ENCODE assay signal across 17 cellular contexts in the genomic region with DNA sequence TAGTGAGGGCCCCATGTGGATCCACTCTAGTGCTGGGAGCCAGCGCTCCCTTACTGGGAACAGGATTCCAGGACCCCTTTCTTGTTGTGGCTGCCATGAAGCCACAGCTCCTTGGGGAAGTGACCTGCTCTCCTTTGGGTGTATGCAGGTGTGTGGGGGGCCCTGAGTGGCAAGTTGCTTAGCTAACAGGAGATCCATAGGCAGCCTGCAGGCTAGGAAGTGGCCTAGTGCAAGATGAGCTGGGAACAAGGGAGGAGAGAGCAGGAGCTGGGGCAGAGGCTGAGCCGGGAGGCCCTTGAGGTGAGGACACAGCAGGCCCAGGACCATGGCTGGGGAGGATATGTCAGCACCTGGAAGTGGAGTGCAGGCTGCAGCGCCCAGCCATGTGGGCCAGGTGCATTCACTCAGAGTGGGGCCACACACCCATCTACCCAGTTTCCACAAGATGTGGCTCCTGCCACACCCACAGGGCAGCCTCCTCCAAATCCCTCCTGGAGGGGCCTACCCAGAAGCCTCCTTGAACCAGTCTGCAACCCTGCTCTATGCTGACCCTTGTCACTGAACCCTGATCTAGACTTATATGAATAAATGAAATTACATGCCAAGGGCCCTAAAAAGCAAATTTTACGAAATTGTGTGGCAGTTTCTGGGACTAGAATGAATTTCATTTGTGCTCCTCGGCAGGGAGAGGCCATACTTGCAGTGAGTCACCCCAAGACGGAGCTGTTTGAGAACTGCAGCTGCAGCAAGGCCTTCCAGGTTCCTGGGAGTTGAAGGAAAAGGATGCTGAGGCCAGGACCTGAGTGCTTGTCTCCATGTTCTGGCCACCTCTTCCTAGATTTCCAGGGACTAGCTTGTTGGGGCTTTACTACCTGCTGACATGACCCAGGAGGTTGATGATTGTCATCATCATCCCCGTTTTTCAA. TPM values are rescaled to one million over a fixed set of nuclear protein-coding genes. Genes with fewer than 3 reads are reported as not detected.
DNase-seq lines count a peak whose midpoint lies in the region; ATAC-seq, FAIRE-seq and TF ChIP-seq lines count a peak whose summit lies in the region.
"Had no signal": no experiment of that assay in that cellular context is flagged by ENCODE, and none has a peak within 500 bp of the region (broad histone marks: within the 10 kb centered on the region; RNA-seq: fewer than 3 reads in every experiment).

No MANE protein-coding gene starts in this region.

- no peak overlapping the region for H2AK5ac ChIP-seq in H1 (ENCODE audit: low read depth, low read length)

- no peaks in the 10 kb centered on the region for H3K27me3 Mint-ChIP-seq in CD4-positive, alpha-beta memory T cell
- H3K27me3 Mint-ChIP-seq: effector memory CD8-positive, alpha-beta T cell; memory B cell had no signal

- peak overlapping the region; percentile 99 for H3K27ac ChIP-seq in 22Rv1
- no peak overlapping the region for H3K27ac ChIP-seq in CD4-positive, alpha-beta memory T cell (ENCODE audit: low read depth, low read length)
- no peak overlapping the region for H3K27ac ChIP-seq in PC-3 (ENCODE audit: low read length)
- no peak overlapping the region for H3K27ac ChIP-seq in H1 (ENCODE audit: low read depth, low read length)
- H3K27ac ChIP-seq: ascending aorta had no signal

- in situ Hi-C loops in ACHN (cut with HindIII; ENCODE audit: low pct_ligation_motif_present, low pct_unique_long_range_greater_than_20kb, low sequenced_read_pairs): no loop called here

- H2BK5ac ChIP-seq in H1 (ENCODE audit: low read depth, low read length): no peak overlapping the region

- no peak overlapping the region for H4K5ac ChIP-seq in H1 (ENCODE audit: insufficient read length, low read depth, low read length)

- no TSS peak for BruUV-seq in PC-3 (replicated peaks; lab: Mats Ljungman, UMichigan)

- WGBS in H1 (ENCODE audit: extremely low coverage in 1 of 2, insufficient coverage in 1 of 2, insufficient read length in 1 of 2, insufficient replicate concordance in 2 of 2, low coverage in 1 of 2, low lambda C conversion rate in 2 of 2, missing lambda C conversion rate in 1 of 2), 2 experiments: 84% methylated on average over 7 of the region's 7 CpGs; no CpG with 5 or more reads in 1 of the 2 experiments

- no peak for TF ChIP-seq RAD21 in H1 (IDR thresholded peaks at IDR 0.05 in 1 of 2, conservative IDR thresholded peaks at IDR 0.05 in 1 of 2; ENCODE audit: low read depth in 2 of 2, low read length in 2 of 2)

- H4K91ac ChIP-seq in H1 (replicated peaks; ENCODE audit: insufficient read length, low read length): no peak overlapping the region

- FAIRE-seq in H1 (lab: Jason Lieb, UNC): no peak

- H3K4me3 ChIP-seq in CD4-positive, alpha-beta memory T cell (ENCODE audit: low read length in 2 of 2): no peak overlapping the region
- no peak overlapping the region for H3K4me3 ChIP-seq in PC-3 (ENCODE audit: low read length)
- no peak overlapping the region for H3K4me3 ChIP-seq in H1 (ENCODE audit: extremely low read depth in 1 of 4, insufficient read depth in 2 of 4, low read depth in 3 of 4, low read length in 4 of 4)
- H3K4me3 ChIP-seq: ascending aorta had no signal

- H3K4ac ChIP-seq in H1 (replicated peaks; ENCODE audit: insufficient read length, low read depth, low read length): no peak overlapping the region

- peaks cover 33% of the 10 kb centered on the region for H3K79me2 ChIP-seq in PC-3 (ENCODE audit: low read length)
- no peaks in the 10 kb centered on the region; a peak in 1 of 4 replicates for H3K79me2 ChIP-seq in H1 (ENCODE audit: control insufficient read depth in 1 of 2, insufficient read depth in 2 of 2, low read length in 2 of 2)

- no peak overlapping the region for H2BK120ac ChIP-seq in H1 (replicated peaks; ENCODE audit: low read depth, low read length)

- peaks cover 0 to 39% of the 10 kb centered on the region in 2 donors for H3K36me3 Mint-ChIP-seq in CD4-positive, alpha-beta memory T cell

- H3K4me2 ChIP-seq in PC-3 (ENCODE audit: low read length) (no peak overlapping the region), H1 (ENCODE audit: insufficient read depth in 1 of 2, low read depth in 2 of 2, low read length in 2 of 2) (no peak overlapping the region)

- no peak overlapping the region for H2BK20ac ChIP-seq in H1 (ENCODE audit: low read length)

- no peaks in the 10 kb centered on the region for H3F3A ChIP-seq in PC-3 (ENCODE audit: low read length, unreplicated experiment)

- no peaks in the 10 kb centered on the region for H3K9me3 ChIP-seq in CD4-positive, alpha-beta memory T cell (ENCODE audit: control insufficient read depth in 1 of 2, low read length in 2 of 2)
- H3K9me3 ChIP-seq in PC-3 (ENCODE audit: low read length) (no peaks in the 10 kb centered on the region), H1 (ENCODE audit: insufficient read depth in 2 of 2, low read depth in 1 of 2, low read length in 1 of 2) (no peaks in the 10 kb centered on the region)
- H3K9me3 ChIP-seq: ascending aorta, Caco-2 had no signal

- H3K36me3 ChIP-seq in CD4-positive, alpha-beta memory T cell (ENCODE audit: insufficient read depth, low read length): peaks cover 24% of the 10 kb centered on the region
- peaks cover 6% of the 10 kb centered on the region; the same call in 1 of the 2 replicates for H3K36me3 ChIP-seq in PC-3 (ENCODE audit: low read depth, low read length)
- H3K36me3 ChIP-seq in H1 (ENCODE audit: control insufficient read depth in 2 of 4, insufficient read depth in 4 of 4, low read length in 3 of 4): peaks cover 2 to 7% (median 5%) of the 10 kb centered on the region in 4 experiments; a peak in 5 of 8 replicates

- peaks cover 31% of the 10 kb centered on the region for H3K4me1 ChIP-seq in CD4-positive, alpha-beta memory T cell (ENCODE audit: insufficient read depth, low read length)
- H3K4me1 ChIP-seq in PC-3 (ENCODE audit: insufficient read depth, low read length) (peaks cover 23% of the 10 kb centered on the region), H1 (replicated peaks in 1 of 4; ENCODE audit: control insufficient read depth in 3 of 4, insufficient read depth in 4 of 4, low read length in 3 of 4) (peaks cover 0 to 12% (median 8%) of the 10 kb centered on the region in 4 experiments; a peak in 5 of 7 replicates)

- no peak for DNase-seq in CD4-positive, alpha-beta memory T cell
- peak; percentile 12 for DNase-seq in PC-3
- DNase-seq in H1 (ENCODE audit: low read depth in 1 of 2, low spot score in 2 of 2): no peak
- DNase-seq in hippocampal formation (lab: John Stamatoyannopoulos, UW): no peak
- no peak for DNase-seq in H4 (ENCODE audit: low spot score)
- DNase-seq in ACHN: no peak
- DNase-seq: Caco-2; effector memory CD8-positive, alpha-beta T cell; NCI-H1436 treated with DMSO at 0.1 percent for 48 hours; NCI-H774; stimulated activated CD4-positive, alpha-beta T cell treated with anti-CD3 and anti-CD28 coated beads, Interleukin-4, amount 100 ng/mL, for 24 hours; SW 1271 had no signal

- H3K23ac ChIP-seq in H1 (ENCODE audit: insufficient read length): no peak overlapping the region

- no peak for TF ChIP-seq EP300 in H1 (IDR thresholded peaks at IDR 0.05; ENCODE audit: borderline replicate concordance in 1 of 2, low read depth in 2 of 2, low read length in 2 of 2)

- no peaks in the 10 kb centered on the region for H3K27me3 ChIP-seq in CD4-positive, alpha-beta memory T cell (ENCODE audit: insufficient read depth, low read length)
- H3K27me3 ChIP-seq in PC-3 (ENCODE audit: low read length) (no peaks in the 10 kb centered on the region), H1 (replicated peaks in 1 of 4; ENCODE audit: control insufficient read depth in 3 of 4, extremely low read depth in 1 of 4, insufficient read depth in 3 of 4, low read length in 3 of 4) (no peaks in the 10 kb centered on the region)
- H3K27me3 ChIP-seq: ascending aorta had no signal

- POLR2A ChIA-PET in CD4-positive, alpha-beta memory T cell (lab: Charles Lee; ENCODE audit: partially characterized antibody): interaction anchor here (1.2 to 2.5 kb wide), 3 partner anchors 8 to 17 kb away, joined by 4 to 13 read pairs (median 11); a partner anchor contains a TSS
- POLR2A ChIA-PET in PC-3 (lab: Charles Lee; ENCODE audit: unreplicated experiment): no interaction called here
- POLR2A ChIA-PET in H1 (lab: Charles Lee; ENCODE audit: partially characterized antibody): interaction anchor here (0.8 to 5.5 kb wide), 8 partner anchors 8 to 45 kb away, joined by 3 to 45 read pairs (median 4); a partner anchor contains a TSS

- intact Hi-C loops in CD4-positive, alpha-beta memory T cell (cut with micrococcal nuclease): no loop called here
- intact Hi-C loops in PC-3 (cut with micrococcal nuclease): no loop called here

- no peak overlapping the region for H2BK12ac ChIP-seq in H1 (ENCODE audit: low read depth, low read length)

- TF ChIP-seq POLR2A in H1 (IDR thresholded peaks at IDR 0.05; ENCODE audit: control extremely low read depth in 1 of 2, low read depth in 2 of 2, low read length in 2 of 2): no peak

- H4K20me1 ChIP-seq in PC-3 (ENCODE audit: low read length) (no peaks in the 10 kb centered on the region), H1 (replicated peaks in 1 of 2; ENCODE audit: control insufficient read depth in 1 of 2, insufficient read depth in 2 of 2, low read length in 2 of 2) (peaks cover 6 to 10% of the 10 kb centered on the region in 2 experiments)

- H3K56ac ChIP-seq in H1 (replicated peaks; ENCODE audit: insufficient read length, low read depth, low read length): no peak overlapping the region

- H2BK15ac ChIP-seq in H1 (ENCODE audit: low read length): no peak overlapping the region

- H3K9ac ChIP-seq in PC-3 (ENCODE audit: low read length): no peak overlapping the region
- H3K9ac ChIP-seq in H1 (replicated peaks in 1 of 4; ENCODE audit: extremely low read depth in 1 of 4, low read depth in 3 of 4, low read length in 3 of 4): no peak overlapping the region

- H3K9me3 Mint-ChIP-seq in CD4-positive, alpha-beta memory T cell: peaks cover 0 to 3% (median 0%) of the 10 kb centered on the region in 8 donors
- H3K9me3 Mint-ChIP-seq: effector memory CD8-positive, alpha-beta T cell; memory B cell had no signal

- no peak overlapping the region for H3K18ac ChIP-seq in H1 (ENCODE audit: extremely low read depth, low read length)

- TF ChIP-seq CTCF in 22Rv1 (IDR thresholded peaks at IDR 0.05) (no peak), PC-3 (conservative IDR thresholded peaks at IDR 0.05; ENCODE audit: low read depth, low read length) (no peak), H1 (IDR thresholded peaks at IDR 0.05; ENCODE audit: control extremely low read depth in 1 of 3, insufficient read depth in 1 of 3, low read depth in 1 of 3, low read length in 3 of 3) (no peak)

- H2AFZ ChIP-seq in PC-3 (ENCODE audit: low read length): no peak overlapping the region
- H2AFZ ChIP-seq in H1 (ENCODE audit: low read length): no peak overlapping the region

- H3K79me1 ChIP-seq in H1 (ENCODE audit: low read depth, low read length): peaks cover 2% of the 10 kb centered on the region; the same call in 1 of the 2 replicates

- H3K23me2 ChIP-seq in H1 (ENCODE audit: low read depth, low read length): peaks cover 12% of the 10 kb centered on the region; the same call in 1 of the 2 replicates

- H4K8ac ChIP-seq in H1 (ENCODE audit: extremely low read depth, insufficient read depth, low read length): no peak overlapping the region

- H3K27ac Mint-ChIP-seq in CD4-positive, alpha-beta memory T cell: peak overlapping the region in 6 of 7 donors; percentile 32 to 80 (median 58)
- H3K27ac Mint-ChIP-seq: memory B cell had no signal

- H3K4me1 Mint-ChIP-seq in CD4-positive, alpha-beta memory T cell: peaks cover 13 to 52% (median 24%) of the 10 kb centered on the region in 4 donors

- no peak overlapping the region for H3K14ac ChIP-seq in H1 (ENCODE audit: insufficient read length)

- no peak for ATAC-seq in PC-3
- ATAC-seq in HG03354 (IDR thresholded peaks at IDR 0.05; ENCODE audit: poor library complexity, severe bottlenecking, unreplicated experiment): no peak
- ATAC-seq: effector memory CD8-positive, alpha-beta T cell had no signal

- no peaks in the 10 kb centered on the region for H3K9me2 ChIP-seq in PC-3 (replicated peaks; ENCODE audit: low read length)

- peak overlapping the region in 3 of 8 donors; percentile 12 to 49 (median 13) for H3K4me3 Mint-ChIP-seq in CD4-positive, alpha-beta memory T cell
- H3K4me3 Mint-ChIP-seq: effector memory CD8-positive, alpha-beta T cell; memory B cell had no signal

- CTCF ChIA-PET in CD4-positive, alpha-beta memory T cell (lab: Charles Lee; ENCODE audit: partially characterized antibody): no interaction called here
- CTCF ChIA-PET in PC-3 (lab: Charles Lee): interaction anchor here (0.8 kb wide), 1 partner anchor 104 kb away, joined by 3 read pairs; no protein-coding TSS in a partner anchor
- CTCF ChIA-PET in H1 (lab: Charles Lee; ENCODE audit: partially characterized antibody): interaction anchor here (0.7 to 1.7 kb wide), 6 partner anchors 9 to 113 kb away, joined by 3 to 6 read pairs (median 4); no protein-coding TSS in a partner anchor

RNA-seq across cellular contexts. Expression of a gene that starts 3.2 kb away (rescaled TPM):
- 10 to 100 TPM; 60.4 to 65.0 TPM for total RNA-seq in CD4-positive, alpha-beta memory T cell
- 10 to 100 TPM; 45.9 to 46.9 TPM for polyA plus RNA-seq in CD4-positive, alpha-beta memory T cell
- total RNA-seq in PC-3 (2014; rRNA removed): 43.0 and 44.3 TPM in 2 replicates
- total RNA-seq in H1 (2021; fragmentation: NEBNext Ultra II Directional; extraction: Animal tissue kit (Norgen Biotek cat#: 25700)): 16.2 and 16.9 TPM in 2 replicates
- 32.5 and 40.1 TPM in 2 replicates for polyA plus RNA-seq in H1 (2011; rRNA removed)
- 32.0 TPM for polyA plus RNA-seq in H1 (2011; cell fraction: cytosol; rRNA removed)
- polyA plus RNA-seq in H1 (2011; cell fraction: nucleus; rRNA removed): 35.8 TPM
- 8.4 to 24.4 TPM (median 15.6 TPM) in 4 replicates for polyA plus RNA-seq in H1 (2012, experiment 1 of 2)
- polyA plus RNA-seq in H1 (2012, experiment 2 of 2): 16.3 TPM
- 21.9 TPM for polyA plus RNA-seq in H1 (2013, experiment 1 of 2)
- polyA plus RNA-seq in H1 (2013, experiment 2 of 2): 20.4 TPM
- 11.5 and 14.1 TPM in 2 replicates for polyA minus RNA-seq in H1 (2011; rRNA and poly(A)+ RNA removed)
- 8.6 TPM for polyA minus RNA-seq in H1 (2011; cell fraction: cytosol; rRNA and poly(A)+ RNA removed)
- polyA minus RNA-seq in H1 (2011; cell fraction: nucleus; rRNA and poly(A)+ RNA removed): 40.2 TPM
- 41.8 and 45.8 TPM in 2 replicates for total RNA-seq in H4 (2014; rRNA removed; shearing (Covaris generic))

RNA-seq across cellular contexts. Expression of a gene that starts 16.3 kb away (rescaled TPM):
- 1 to 10 TPM; 1.1 to 1.2 TPM for total RNA-seq in CD4-positive, alpha-beta memory T cell
- under 1 TPM in 1 of 2 donors, not detected in 1; 0.19 TPM for polyA plus RNA-seq in CD4-positive, alpha-beta memory T cell
- total RNA-seq in PC-3 (2014; rRNA removed): 1.1 TPM in 1 of 2 replicates, not detected in the other
- total RNA-seq in H1 (2021; fragmentation: NEBNext Ultra II Directional; extraction: Animal tissue kit (Norgen Biotek cat#: 25700)): not detected in 2 replicates
- 0.09 and 0.16 TPM in 2 replicates for polyA plus RNA-seq in H1 (2011; rRNA removed)
- polyA plus RNA-seq in H1 (2011; cell fraction: cytosol; rRNA removed): 0.23 TPM
- 1.5 TPM for polyA plus RNA-seq in H1 (2011; cell fraction: nucleus; rRNA removed)
- polyA plus RNA-seq in H1 (2012, experiment 1 of 2): 0.11 to 0.25 TPM (median 0.20 TPM) in 4 replicates
- 0.05 TPM for polyA plus RNA-seq in H1 (2012, experiment 2 of 2)
- 0.10 TPM for polyA plus RNA-seq in H1 (2013, experiment 1 of 2)
- polyA plus RNA-seq in H1 (2013, experiment 2 of 2): 0.09 TPM
- polyA minus RNA-seq in H1 (2011; rRNA and poly(A)+ RNA removed): 0.19 and 0.49 TPM in 2 replicates
- polyA minus RNA-seq in H1 (2011; cell fraction: cytosol; rRNA and poly(A)+ RNA removed): not detected
- not detected for polyA minus RNA-seq in H1 (2011; cell fraction: nucleus; rRNA and poly(A)+ RNA removed)
- 2.0 and 4.0 TPM in 2 replicates for total RNA-seq in H4 (2014; rRNA removed; shearing (Covaris generic))
- total RNA-seq: ascending aorta had no signal

RNA-seq across cellular contexts. Expression of a gene that starts 16.6 kb away (rescaled TPM):
- total RNA-seq in CD4-positive, alpha-beta memory T cell: 100 to 1,000 TPM; 112 to 114 TPM
- 10 to 100 TPM in 1 of 2 donors, 1 to 10 TPM in 1; 5.5 to 18.1 TPM for polyA plus RNA-seq in CD4-positive, alpha-beta memory T cell
- 41.0 and 49.3 TPM in 2 replicates for total RNA-seq in PC-3 (2014; rRNA removed)
- 29.8 and 31.0 TPM in 2 replicates for total RNA-seq in H1 (2021; fragmentation: NEBNext Ultra II Directional; extraction: Animal tissue kit (Norgen Biotek cat#: 25700))
- 22.3 and 32.4 TPM in 2 replicates for polyA plus RNA-seq in H1 (2011; rRNA removed)
- 24.8 TPM for polyA plus RNA-seq in H1 (2011; cell fraction: cytosol; rRNA removed)
- 124 TPM for polyA plus RNA-seq in H1 (2011; cell fraction: nucleus; rRNA removed)
- 19.9 to 28.5 TPM (median 23.0 TPM) in 4 replicates for polyA plus RNA-seq in H1 (2012, experiment 1 of 2)
- polyA plus RNA-seq in H1 (2012, experiment 2 of 2): 16.9 TPM
- 12.5 TPM for polyA plus RNA-seq in H1 (2013, experiment 1 of 2)
- polyA plus RNA-seq in H1 (2013, experiment 2 of 2): 12.5 TPM
- 23.5 and 30.5 TPM in 2 replicates for polyA minus RNA-seq in H1 (2011; rRNA and poly(A)+ RNA removed)
- polyA minus RNA-seq in H1 (2011; cell fraction: cytosol; rRNA and poly(A)+ RNA removed): 10.6 TPM
- 63.0 TPM for polyA minus RNA-seq in H1 (2011; cell fraction: nucleus; rRNA and poly(A)+ RNA removed)
- 6.8 and 8.2 TPM in 2 replicates for total RNA-seq in H4 (2014; rRNA removed; shearing (Covaris generic))

RNA-seq across cellular contexts. Expression of a gene that starts 31.6 kb away (rescaled TPM):
- 1 to 10 TPM in 1 of 2 experiments, under 1 TPM in 1; 0.55 to 1.0 TPM for total RNA-seq in CD4-positive, alpha-beta memory T cell
- not detected for polyA plus RNA-seq in CD4-positive, alpha-beta memory T cell
- total RNA-seq in PC-3 (2014; rRNA removed): 0.98 and 1.5 TPM in 2 replicates
- 0.86 and 1.4 TPM in 2 replicates for total RNA-seq in H1 (2021; fragmentation: NEBNext Ultra II Directional; extraction: Animal tissue kit (Norgen Biotek cat#: 25700))
- polyA plus RNA-seq in H1 (2011; rRNA removed): 1.4 and 2.1 TPM in 2 replicates
- polyA plus RNA-seq in H1 (2011; cell fraction: cytosol; rRNA removed): 1.7 TPM
- polyA plus RNA-seq in H1 (2011; cell fraction: nucleus; rRNA removed): 10.3 TPM
- 1.0 to 2.8 TPM (median 2.2 TPM) in 4 replicates for polyA plus RNA-seq in H1 (2012, experiment 1 of 2)
- 0.83 TPM for polyA plus RNA-seq in H1 (2012, experiment 2 of 2)
- 0.43 TPM for polyA plus RNA-seq in H1 (2013, experiment 1 of 2)
- polyA plus RNA-seq in H1 (2013, experiment 2 of 2): 0.37 TPM
- polyA minus RNA-seq in H1 (2011; rRNA and poly(A)+ RNA removed): 0.66 and 1.0 TPM in 2 replicates
- not detected for polyA minus RNA-seq in H1 (2011; cell fraction: cytosol; rRNA and poly(A)+ RNA removed)
- polyA minus RNA-seq in H1 (2011; cell fraction: nucleus; rRNA and poly(A)+ RNA removed): 3.4 TPM
- not detected in 2 replicates for total RNA-seq in H4 (2014; rRNA removed; shearing (Covaris generic))
- total RNA-seq: ascending aorta had no signal

RNA-seq across cellular contexts. Expression of a gene that starts 33.7 kb away (rescaled TPM):
- not detected for total RNA-seq in CD4-positive, alpha-beta memory T cell
- under 1 TPM; 0.07 to 0.15 TPM for polyA plus RNA-seq in CD4-positive, alpha-beta memory T cell
- total RNA-seq in PC-3 (2014; rRNA removed): not detected in 2 replicates
- total RNA-seq in H1 (2021; fragmentation: NEBNext Ultra II Directional; extraction: Animal tissue kit (Norgen Biotek cat#: 25700)): 0.27 TPM in 1 of 2 replicates, not detected in the other
- polyA plus RNA-seq in H1 (2011; rRNA removed): 0.88 and 0.92 TPM in 2 replicates
- polyA plus RNA-seq in H1 (2011; cell fraction: cytosol; rRNA removed): 0.25 TPM
- polyA plus RNA-seq in H1 (2011; cell fraction: nucleus; rRNA removed): 0.40 TPM
- 0.15 to 0.61 TPM (median 0.48 TPM) in 4 replicates for polyA plus RNA-seq in H1 (2012, experiment 1 of 2)
- 0.38 TPM for polyA plus RNA-seq in H1 (2012, experiment 2 of 2)
- polyA plus RNA-seq in H1 (2013, experiment 1 of 2): 0.41 TPM
- 0.39 TPM for polyA plus RNA-seq in H1 (2013, experiment 2 of 2)
- 0.32 and 0.66 TPM in 2 replicates for polyA minus RNA-seq in H1 (2011; rRNA and poly(A)+ RNA removed)
- polyA minus RNA-seq in H1 (2011; cell fraction: cytosol; rRNA and poly(A)+ RNA removed): not detected
- polyA minus RNA-seq in H1 (2011; cell fraction: nucleus; rRNA and poly(A)+ RNA removed): 1.2 TPM
- total RNA-seq in H4 (2014; rRNA removed; shearing (Covaris generic)): not detected in 2 replicates
- total RNA-seq: pulmonary artery endothelial cell had no signal
